14 cellular contexts compared by ENCODE assay signal in genomic region chr1:108077991-108078390, GRCh38.
A peak's percentile ranks its signal among the peaks of the same experiment; 100 is the strongest.
DNase-seq lines count a peak whose midpoint lies in the region; ATAC-seq, FAIRE-seq and TF ChIP-seq lines count a peak whose summit lies in the region.
"Had no signal": no experiment of that assay in that cellular context is flagged by ENCODE, and none has a peak within 500 bp of the region (broad histone marks: within the 10 kb centered on the region; RNA-seq: fewer than 3 reads in every experiment).

No MANE protein-coding gene starts in this region.

- 0% methylated on average over 2 of the region's 2 CpGs for WGBS in GM12878 (ENCODE audit: insufficient coverage, insufficient replicate concordance, low lambda C conversion rate, missing lambda C conversion rate)

- no peak overlapping the region for H3K4me3 ChIP-seq in Peyer's patch
- no peak overlapping the region for H3K4me3 ChIP-seq in GM12878
- no peak overlapping the region for H3K4me3 ChIP-seq in uterus

- RAD21 ChIA-PET in GM12878 (lab: Charles Lee; ENCODE audit: unreplicated experiment), result interaction anchor here (1.0 kb wide), 1 partner anchor 167 kb away, joined by 3 read pairs; no protein-coding TSS in a partner anchor

- H3K27ac ChIP-seq in Peyer's patch (peak overlapping the region in 2 of 4 donors; percentile 18 to 40), GM12878 (ENCODE audit: control insufficient read depth, insufficient read depth) (no peak overlapping the region), uterus (no peak overlapping the region)

- H3K27me3 ChIP-seq in Peyer's patch, result no peaks in the 10 kb centered on the region
- H3K27me3 ChIP-seq in GM12878 (replicated peaks in 1 of 2; ENCODE audit: control insufficient read depth in 2 of 2, insufficient read depth in 2 of 2, low read length in 1 of 2), result no peaks in the 10 kb centered on the region
- no peaks in the 10 kb centered on the region for H3K27me3 ChIP-seq in uterus

- H3K9me3 ChIP-seq in Peyer's patch, result no peaks in the 10 kb centered on the region
- no peaks in the 10 kb centered on the region for H3K9me3 ChIP-seq in GM12878 (replicated peaks; ENCODE audit: control insufficient read depth, insufficient read depth, low read length)
- H3K9me3 ChIP-seq in uterus, result no peaks in the 10 kb centered on the region

- H3K4me2 ChIP-seq in GM12878 (ENCODE audit: control insufficient read depth, insufficient read depth), result no peak overlapping the region

- H3K36me3 Mint-ChIP-seq in activated T-cell treated with anti-CD3 and anti-CD28 coated beads, Interleukin-2, amount 50 U/mL, for 72 hours (ENCODE audit: insufficient read depth in 2 of 2), result no peaks in the 10 kb centered on the region

- TF ChIP-seq CTCF in Peyer's patch (IDR thresholded peaks at IDR 0.05) (no peak), GM12878 (IDR thresholded peaks at IDR 0.05 in 2 of 3, conservative IDR thresholded peaks at IDR 0.05 in 1 of 3; ENCODE audit: control insufficient read depth in 2 of 3, extremely low read depth in 1 of 3, insufficient read depth in 1 of 3, low read depth in 3 of 3, low read length in 3 of 3) (no peak), uterus (IDR thresholded peaks at IDR 0.05) (no peak)

- FAIRE-seq in GM12878 (lab: Jason Lieb, UNC), result no peak
- FAIRE-seq: bronchial epithelial cell had no signal

- no peaks in the 10 kb centered on the region for H3K79me2 ChIP-seq in GM12878 (ENCODE audit: control insufficient read depth, insufficient read depth, low read length)

- intact Hi-C loops in GM12878 (cut with micrococcal nuclease; ENCODE audit: unreplicated experiment) (no loop called here), posterior vena cava (cut with DNase I) (no loop called here), uterus (cut with DNase I; ENCODE audit: low total_unique reads) (no loop called here)

- TF ChIP-seq RAD21 in GM12878 (IDR thresholded peaks at IDR 0.05; ENCODE audit: insufficient read depth, low read depth, low read length), result no peak

- POLR2A ChIA-PET in GM12878 (lab: Charles Lee), result interaction anchor here (0.6 kb wide), 1 partner anchor 123 kb away, joined by 3 read pairs; no protein-coding TSS in a partner anchor

- no peaks in the 10 kb centered on the region for H4K20me1 ChIP-seq in GM12878 (ENCODE audit: control insufficient read depth, insufficient read depth)

- TF ChIP-seq POLR2A in Peyer's patch (IDR thresholded peaks at IDR 0.05), result no peak
- no peak for TF ChIP-seq POLR2A in GM12878 (IDR thresholded peaks at IDR 0.05; ENCODE audit: low read depth, low read length)
- TF ChIP-seq POLR2A in uterus (IDR thresholded peaks at IDR 0.05), result no peak

- DNase-seq in activated T-cell treated with anti-CD3 and anti-CD28 coated beads, Interleukin-2, amount 50 U/mL, for 72 hours, result no peak
- DNase-seq in activated T-cell treated with anti-CD3 and anti-CD28 coated beads, Interleukin-2, amount 50 U/mL, for 1 hour, result no peak
- DNase-seq in Peyer's patch (peak in 2 of 3 donors; percentile 40 to 50), GM12878 (ENCODE audit: low read depth, low spot score) (no peak), posterior vena cava (ENCODE audit: low spot score) (no peak), NCI-H345 (lab: John Stamatoyannopoulos, UW) (no peak), uterus (no peak)
- no peak for DNase-seq in stimulated activated naive CD8-positive, alpha-beta T cell treated with anti-CD3 and anti-CD28 coated beads, Interleukin-15, amount 100 ng/mL, for 72 hours
- DNase-seq: activated CD4-positive, alpha-beta T cell treated with anti-CD3 and anti-CD28 coated beads for 4 hours; NCI-H2029; RPMI8226; stimulated activated CD4-positive, alpha-beta T cell treated with anti-CD3 and anti-CD28 coated beads, Interleukin-15, amount 100 ng/mL, for 24 hours had no signal

- peaks cover 0 to 5% (median 0%) of the 10 kb centered on the region in 4 donors for H3K4me1 ChIP-seq in Peyer's patch
- no peaks in the 10 kb centered on the region for H3K4me1 ChIP-seq in GM12878 (ENCODE audit: control insufficient read depth, insufficient read depth, low read length)
- H3K4me1 ChIP-seq in uterus, result no peaks in the 10 kb centered on the region

- TF ChIP-seq EP300 in GM12878 (IDR thresholded peaks at IDR 0.05; ENCODE audit: borderline replicate concordance in 1 of 2, control insufficient read depth in 1 of 2, low read depth in 2 of 2, low read length in 2 of 2), result no peak

- no TSS peak for BruUV-seq in GM12878 (replicated peaks; lab: Mats Ljungman, UMichigan)

- H2AFZ ChIP-seq in GM12878 (ENCODE audit: control insufficient read depth, low read depth, low read length), result no peak overlapping the region

- no peaks in the 10 kb centered on the region for H3K36me3 ChIP-seq in Peyer's patch
- H3K36me3 ChIP-seq in GM12878 (ENCODE audit: control insufficient read depth in 2 of 2, insufficient read depth in 2 of 2, low read length in 1 of 2), result no peaks in the 10 kb centered on the region
- H3K36me3 ChIP-seq in uterus, result no peaks in the 10 kb centered on the region

- peak overlapping the region; percentile 94 for H3K27ac Mint-ChIP-seq in activated T-cell treated with anti-CD3 and anti-CD28 coated beads, Interleukin-2, amount 50 U/mL, for 72 hours
- peak overlapping the region; percentile 84 to 85 for H3K27ac Mint-ChIP-seq in stimulated activated naive CD8-positive, alpha-beta T cell treated with anti-CD3 and anti-CD28 coated beads, Interleukin-15, amount 100 ng/mL, for 72 hours
- H3K27ac Mint-ChIP-seq: nephron had no signal

- peaks cover 0 to 2% of the 10 kb centered on the region in 2 donors for H3K9me3 Mint-ChIP-seq in activated T-cell treated with anti-CD3 and anti-CD28 coated beads, Interleukin-2, amount 50 U/mL, for 72 hours
- H3K9me3 Mint-ChIP-seq in stimulated activated naive CD8-positive, alpha-beta T cell treated with anti-CD3 and anti-CD28 coated beads, Interleukin-15, amount 100 ng/mL, for 72 hours, result no peaks in the 10 kb centered on the region
- H3K9me3 Mint-ChIP-seq: nephron had no signal

- H3K27me3 Mint-ChIP-seq in activated T-cell treated with anti-CD3 and anti-CD28 coated beads, Interleukin-2, amount 50 U/mL, for 72 hours (ENCODE audit: low read depth), result no peaks in the 10 kb centered on the region
- no peaks in the 10 kb centered on the region for H3K27me3 Mint-ChIP-seq in stimulated activated naive CD8-positive, alpha-beta T cell treated with anti-CD3 and anti-CD28 coated beads, Interleukin-15, amount 100 ng/mL, for 72 hours

- H3K4me1 Mint-ChIP-seq in activated T-cell treated with anti-CD3 and anti-CD28 coated beads, Interleukin-2, amount 50 U/mL, for 72 hours (ENCODE audit: low read depth), result peaks cover 52% of the 10 kb centered on the region
- H3K4me1 Mint-ChIP-seq in stimulated activated naive CD8-positive, alpha-beta T cell treated with anti-CD3 and anti-CD28 coated beads, Interleukin-15, amount 100 ng/mL, for 72 hours, result peaks cover 51% of the 10 kb centered on the region

- H3K4me3 Mint-ChIP-seq in activated T-cell treated with anti-CD3 and anti-CD28 coated beads, Interleukin-2, amount 50 U/mL, for 72 hours, result peak overlapping the region; percentile 28 to 56
- peak overlapping the region; percentile 2 to 61 for H3K4me3 Mint-ChIP-seq in stimulated activated naive CD8-positive, alpha-beta T cell treated with anti-CD3 and anti-CD28 coated beads, Interleukin-15, amount 100 ng/mL, for 72 hours
- H3K4me3 Mint-ChIP-seq: nephron had no signal

- no peak for ATAC-seq in activated T-cell treated with anti-CD3 and anti-CD28 coated beads, Interleukin-2, amount 50 U/mL, for 72 hours (replicated peaks in 1 of 2)
- peak; percentile 16; the same call in 2 of the 3 replicates for ATAC-seq in GM12878
- no peak for ATAC-seq in stimulated activated naive CD8-positive, alpha-beta T cell treated with anti-CD3 and anti-CD28 coated beads, Interleukin-15, amount 100 ng/mL, for 72 hours

- CTCF ChIA-PET in GM12878 (lab: Yijun Ruan, JAX), result no interaction called here

- SMC1A ChIA-PET in GM12878 (lab: Charles Lee; ENCODE audit: uncharacterized antibody, unreplicated experiment), result no interaction called here

- H3K9ac ChIP-seq in GM12878 (ENCODE audit: control insufficient read depth, insufficient read depth, low read length), result no peak overlapping the region

- in situ Hi-C loops in GM12878 (cut with MboI), result no loop called here

TF ChIP-seq in GM12878, 131 proteins besides CTCF, POLR2A, EP300 and RAD21:
- TF ChIP-seq NFIC (IDR thresholded peaks at IDR 0.05; ENCODE audit: low read depth, low read length) (0 out of 2 replicates have a peak, but pooled peaks have one; percentile 16), POLR2AphosphoS5 (IDR thresholded peaks at IDR 0.05; ENCODE audit: low read length) (no peak), BACH1 (IDR thresholded peaks at IDR 0.05; ENCODE audit: borderline replicate concordance) (no peak), SMC3 (IDR thresholded peaks at IDR 0.05; ENCODE audit: borderline replicate concordance, low read length) (no peak), KAT2A (conservative IDR thresholded peaks at IDR 0.05; ENCODE audit: control insufficient read depth, low read depth, low read length) (no peak), RUNX3 (IDR thresholded peaks at IDR 0.05; ENCODE audit: low read length) (peak; percentile 44; the same call in 1 of the 2 replicates)

Comparison
In these comparisons a context has a peak if more than half of its experiments do, and no peak if none do; other contexts are left out.
1. DNase-seq: peak in Peyer's patch (2 of 3); none in activated T-cell treated with anti-CD3 and anti-CD28 coated beads, Interleukin-2, amount 50 U/mL, for 72 hours (0 of 2), activated T-cell treated with anti-CD3 and anti-CD28 coated beads, Interleukin-2, amount 50 U/mL, for 1 hour (single experiment), GM12878 (single experiment), stimulated activated naive CD8-positive, alpha-beta T cell treated with anti-CD3 and anti-CD28 coated beads, Interleukin-15, amount 100 ng/mL, for 72 hours (0 of 2), posterior vena cava (single experiment), NCI-H345 (single experiment) and uterus (0 of 2).